Comparison of ENCODE assay signal across 17 cellular contexts in the genomic region with DNA sequence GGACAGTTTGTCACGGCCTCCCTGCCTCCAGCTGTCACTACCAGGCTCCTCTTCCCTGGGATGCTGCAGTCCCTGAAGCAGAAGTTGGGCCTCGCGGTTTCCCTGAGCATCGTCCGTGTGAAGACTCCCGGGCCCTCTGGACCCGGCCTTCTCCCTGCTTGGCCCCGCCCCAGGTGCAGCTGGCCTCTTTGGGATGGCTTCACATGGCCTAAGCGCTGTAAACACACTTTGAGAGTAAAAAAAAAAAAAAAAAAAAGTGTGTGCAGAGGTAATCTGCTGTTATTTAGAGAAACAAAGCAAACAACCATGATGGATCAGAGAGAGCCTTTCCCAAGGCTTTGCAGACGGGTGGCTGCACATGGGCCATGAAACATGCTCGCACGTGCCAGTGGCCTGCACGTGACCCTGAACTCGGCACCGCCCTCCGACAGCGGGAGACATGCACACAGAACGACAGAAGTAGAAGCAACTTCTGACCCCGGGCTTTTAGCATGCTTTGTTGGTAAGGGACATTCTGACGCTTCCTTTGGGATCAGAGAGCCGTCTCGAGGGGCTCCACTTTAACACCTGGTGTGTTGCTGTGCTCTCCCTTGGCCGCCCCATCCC.
DNase-seq lines count a peak whose midpoint lies in the region; ATAC-seq and TF ChIP-seq lines count a peak whose summit lies in the region.
"Had no signal": no experiment of that assay in that cellular context is flagged by ENCODE, and none has a peak within 500 bp of the region (broad histone marks: within the 10 kb centered on the region; RNA-seq: fewer than 3 reads in every experiment).

No MANE protein-coding gene starts in this region.

- no peak for TF ChIP-seq POLR2A in heart left ventricle (IDR thresholded peaks at IDR 0.05)
- TF ChIP-seq POLR2A in Peyer's patch (IDR thresholded peaks at IDR 0.05) = no peak

- ATAC-seq in Right ventricle myocardium superior (ENCODE audit: poor library complexity) (no peak), heart left ventricle (no peak), upper lobe of right lung (peak; percentile 22), GM21423 (IDR thresholded peaks at IDR 0.05; ENCODE audit: unreplicated experiment) (no peak)
- ATAC-seq: activated T-helper 17 cell treated with anti-CD3 and anti-CD28 coated beads, Interleukin-2, amount 50 U/mL, for 72 hours; left lobe of liver; psoas muscle had no signal

- H3K4me1 ChIP-seq in heart left ventricle = no peaks in the 10 kb centered on the region
- no peaks in the 10 kb centered on the region for H3K4me1 ChIP-seq in hepatocyte (ENCODE audit: insufficient read depth)
- H3K4me1 ChIP-seq in upper lobe of right lung = no peaks in the 10 kb centered on the region
- H3K4me1 ChIP-seq in Peyer's patch = no peaks in the 10 kb centered on the region
- H3K4me1 ChIP-seq: psoas muscle had no signal

- no peaks in the 10 kb centered on the region for H3K9me3 ChIP-seq in heart left ventricle
- no peaks in the 10 kb centered on the region for H3K9me3 ChIP-seq in hepatocyte (ENCODE audit: low read depth)
- no peaks in the 10 kb centered on the region for H3K9me3 ChIP-seq in upper lobe of right lung
- H3K9me3 ChIP-seq in Peyer's patch = no peaks in the 10 kb centered on the region
- H3K9me3 ChIP-seq: MG63, psoas muscle had no signal

- intact Hi-C loops in Right ventricle myocardium superior (cut with DNase I) = no loop called here
- intact Hi-C loops in heart left ventricle (cut with DNase I) = no loop called here
- intact Hi-C loops in upper lobe of right lung (cut with DNase I) = no loop called here

- H3K27me3 ChIP-seq in heart left ventricle (peaks cover 0 to 6% (median 0%) of the 10 kb centered on the region in 9 donors), hepatocyte (no peaks in the 10 kb centered on the region), upper lobe of right lung (no peaks in the 10 kb centered on the region), Peyer's patch (no peaks in the 10 kb centered on the region)
- H3K27me3 ChIP-seq: MG63 had no signal

- H3K9me2 ChIP-seq in hepatocyte (replicated peaks; ENCODE audit: insufficient read depth) = no peaks in the 10 kb centered on the region

- H3K4me3 ChIP-seq in heart left ventricle (no peak overlapping the region), hepatocyte (no peak overlapping the region), upper lobe of right lung (no peak overlapping the region), Peyer's patch (no peak overlapping the region)
- H3K4me3 ChIP-seq: MG63, PC-9, psoas muscle had no signal

- peak; percentile 44 for DNase-seq in Right ventricle myocardium superior
- DNase-seq in heart left ventricle = no peak
- peak; percentile 31 for DNase-seq in NCI-H510A treated with DMSO at 0.1 percent for 48 hours (lab: John Stamatoyannopoulos, UW)
- DNase-seq in hepatocyte (ENCODE audit: low spot score) = peak; percentile 29
- no peak for DNase-seq in upper lobe of right lung
- no peak for DNase-seq in Peyer's patch
- DNase-seq in NCI-H2196 treated with DMSO at 0.1 percent for 48 hours (lab: John Stamatoyannopoulos, UW; ENCODE audit: unreplicated experiment) = no peak
- DNase-seq: erythroblast, MG63, NCI-H446, psoas muscle, substantia nigra, SW 1271 had no signal

- TF ChIP-seq CTCF in heart left ventricle (IDR thresholded peaks at IDR 0.05) (no peak), hepatocyte (IDR thresholded peaks at IDR 0.05; ENCODE audit: poor library complexity) (no peak), upper lobe of right lung (IDR thresholded peaks at IDR 0.05) (no peak), Peyer's patch (IDR thresholded peaks at IDR 0.05) (no peak)

- no peak overlapping the region for H2AFZ ChIP-seq in hepatocyte
- H2AFZ ChIP-seq: PC-9 had no signal

- H3K79me2 ChIP-seq in hepatocyte = no peaks in the 10 kb centered on the region

- no peaks in the 10 kb centered on the region for H4K20me1 ChIP-seq in hepatocyte (ENCODE audit: insufficient read depth, poor library complexity, severe bottlenecking)

- H3K4me2 ChIP-seq in hepatocyte = no peak overlapping the region

- WGBS in heart left ventricle, 4 donors = 57 to 65% (median 60%) methylated on average over 20 to 23 of the region's 23 CpGs
- WGBS in hepatocyte (ENCODE audit: low lambda C conversion rate, missing lambda C conversion rate) = 71% methylated on average over 23 of the region's 23 CpGs

- no peak overlapping the region for H3K27ac ChIP-seq in heart left ventricle
- no peak overlapping the region for H3K27ac ChIP-seq in hepatocyte
- no peak overlapping the region for H3K27ac ChIP-seq in upper lobe of right lung
- no peak overlapping the region for H3K27ac ChIP-seq in Peyer's patch
- H3K27ac ChIP-seq: psoas muscle had no signal

- H3K36me3 ChIP-seq in heart left ventricle (no peaks in the 10 kb centered on the region), hepatocyte (replicated peaks; ENCODE audit: insufficient read depth, low read depth) (no peaks in the 10 kb centered on the region), upper lobe of right lung (no peaks in the 10 kb centered on the region), Peyer's patch (no peaks in the 10 kb centered on the region)
- H3K36me3 ChIP-seq: MG63 had no signal

Comparison
In these comparisons a context has a peak if more than half of its experiments do, and no peak if none do; other contexts are left out.
1. DNase-seq: peak in Right ventricle myocardium superior (single experiment), NCI-H510A treated with DMSO at 0.1 percent for 48 hours (single experiment) and hepatocyte (single experiment); none in heart left ventricle (0 of 5), upper lobe of right lung (single experiment), Peyer's patch (0 of 3) and NCI-H2196 treated with DMSO at 0.1 percent for 48 hours (single experiment).